2 cellular contexts compared by ENCODE assay signal in the genomic region with DNA sequence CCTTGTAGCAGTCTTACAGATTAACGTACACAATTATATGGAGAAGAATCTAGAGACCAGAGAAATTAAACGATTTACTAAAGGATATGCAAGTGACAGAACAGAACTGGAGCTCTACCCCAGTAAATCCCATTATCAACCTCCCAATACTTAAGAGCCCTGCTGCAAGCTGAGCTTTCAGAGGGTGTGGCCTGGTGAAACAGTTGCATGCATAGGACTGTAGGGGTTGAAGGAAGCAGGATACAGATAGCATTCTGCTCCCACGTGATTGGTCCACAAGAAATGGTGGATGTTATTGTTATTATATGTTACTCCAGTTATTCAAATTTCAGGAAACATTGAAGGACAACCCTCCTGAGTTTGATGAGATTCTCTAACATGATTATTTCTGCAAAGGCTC.
TF ChIP-seq lines count a peak whose summit lies in the region.

No MANE protein-coding gene starts in this region.

TF ChIP-seq in IMR-90, 13 proteins besides CTCF, POLR2A, EP300 and RAD21 (continued from another document):
- TF ChIP-seq RCOR1 (IDR thresholded peaks at IDR 0.05; ENCODE audit: insufficient replicate concordance, low read length) (no peak), USF2 (IDR thresholded peaks at IDR 0.05; ENCODE audit: low read depth, low read length) (no peak), MAFK (IDR thresholded peaks at IDR 0.05; ENCODE audit: low read depth, low read length) (no peak), CHD1 (IDR thresholded peaks at IDR 0.05; ENCODE audit: low read depth, low read length) (no peak), SMC3 (IDR thresholded peaks at IDR 0.05; ENCODE audit: low read depth, low read length) (no peak), FOS (IDR thresholded peaks at IDR 0.05; ENCODE audit: low read depth, low read length) (no peak), RFX5 (IDR thresholded peaks at IDR 0.05; ENCODE audit: low read depth, low read length) (no peak)

TF ChIP-seq in WTC11, 78 proteins besides CTCF, POLR2A, EP300 and RAD21 (continued from another document):
- TF ChIP-seq, protein P1, sequence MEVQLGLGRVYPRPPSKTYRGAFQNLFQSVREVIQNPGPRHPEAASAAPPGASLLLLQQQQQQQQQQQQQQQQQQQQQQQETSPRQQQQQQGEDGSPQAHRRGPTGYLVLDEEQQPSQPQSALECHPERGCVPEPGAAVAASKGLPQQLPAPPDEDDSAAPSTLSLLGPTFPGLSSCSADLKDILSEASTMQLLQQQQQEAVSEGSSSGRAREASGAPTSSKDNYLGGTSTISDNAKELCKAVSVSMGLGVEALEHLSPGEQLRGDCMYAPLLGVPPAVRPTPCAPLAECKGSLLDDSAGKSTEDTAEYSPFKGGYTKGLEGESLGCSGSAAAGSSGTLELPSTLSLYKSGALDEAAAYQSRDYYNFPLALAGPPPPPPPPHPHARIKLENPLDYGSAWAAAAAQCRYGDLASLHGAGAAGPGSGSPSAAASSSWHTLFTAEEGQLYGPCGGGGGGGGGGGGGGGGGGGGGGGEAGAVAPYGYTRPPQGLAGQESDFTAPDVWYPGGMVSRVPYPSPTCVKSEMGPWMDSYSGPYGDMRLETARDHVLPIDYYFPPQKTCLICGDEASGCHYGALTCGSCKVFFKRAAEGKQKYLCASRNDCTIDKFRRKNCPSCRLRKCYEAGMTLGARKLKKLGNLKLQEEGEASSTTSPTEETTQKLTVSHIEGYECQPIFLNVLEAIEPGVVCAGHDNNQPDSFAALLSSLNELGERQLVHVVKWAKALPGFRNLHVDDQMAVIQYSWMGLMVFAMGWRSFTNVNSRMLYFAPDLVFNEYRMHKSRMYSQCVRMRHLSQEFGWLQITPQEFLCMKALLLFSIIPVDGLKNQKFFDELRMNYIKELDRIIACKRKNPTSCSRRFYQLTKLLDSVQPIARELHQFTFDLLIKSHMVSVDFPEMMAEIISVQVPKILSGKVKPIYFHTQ (CRISPR knock-in tag; IDR thresholded peaks at IDR 0.05), result no peak
- no peak for TF ChIP-seq PRRX2 (CRISPR knock-in tag; IDR thresholded peaks at IDR 0.05)
- no peak for TF ChIP-seq ZNF317 (CRISPR knock-in tag; IDR thresholded peaks at IDR 0.05; ENCODE audit: borderline replicate concordance, low read depth)
- TF ChIP-seq NR3C1 (CRISPR knock-in tag; conservative IDR thresholded peaks at IDR 0.05; ENCODE audit: low read depth), result no peak
- TF ChIP-seq, protein P2, sequence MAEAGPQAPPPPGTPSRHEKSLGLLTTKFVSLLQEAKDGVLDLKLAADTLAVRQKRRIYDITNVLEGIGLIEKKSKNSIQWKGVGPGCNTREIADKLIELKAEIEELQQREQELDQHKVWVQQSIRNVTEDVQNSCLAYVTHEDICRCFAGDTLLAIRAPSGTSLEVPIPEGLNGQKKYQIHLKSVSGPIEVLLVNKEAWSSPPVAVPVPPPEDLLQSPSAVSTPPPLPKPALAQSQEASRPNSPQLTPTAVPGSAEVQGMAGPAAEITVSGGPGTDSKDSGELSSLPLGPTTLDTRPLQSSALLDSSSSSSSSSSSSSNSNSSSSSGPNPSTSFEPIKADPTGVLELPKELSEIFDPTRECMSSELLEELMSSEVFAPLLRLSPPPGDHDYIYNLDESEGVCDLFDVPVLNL (CRISPR knock-in tag; IDR thresholded peaks at IDR 0.05; ENCODE audit: borderline replicate concordance, low read depth), result no peak
